ENCODE assay signal across 33 cellular contexts in genomic region chr19:35273686-35274259, GRCh38. TPM values are rescaled to one million over a fixed set of nuclear protein-coding genes. Genes with fewer than 3 reads are reported as not detected.
DNase-seq lines count a peak whose midpoint lies in the region; ATAC-seq and TF ChIP-seq lines count a peak whose summit lies in the region.
"Had no signal": no experiment of that assay in that cellular context is flagged by ENCODE, and none has a peak within 500 bp of the region (broad histone marks: within the 10 kb centered on the region; RNA-seq: fewer than 3 reads in every experiment).

No MANE protein-coding gene starts in this region.

- ATAC-seq in CD4-positive, alpha-beta T cell (ENCODE audit: poor library complexity): no peak
- ATAC-seq: body of pancreas, gastroesophageal sphincter, GM23338, left cardiac atrium had no signal

- peaks cover 84% of the 10 kb centered on the region for H3K36me3 Mint-ChIP-seq in CD4-positive, alpha-beta T cell (ENCODE audit: low read depth)
- H3K36me3 Mint-ChIP-seq in nephron (ENCODE audit: low read depth): peaks cover 56% of the 10 kb centered on the region

- no peak overlapping the region for H3K4me3 ChIP-seq in foreskin fibroblast (ENCODE audit: low read depth in 1 of 2, low read length in 2 of 2)
- H3K4me3 ChIP-seq: adrenal gland; BLaER1 treated with 17β-estradiol and CSF1 and Interleukin-3, amounts not matched to agents 10 nM and 100 nM; body of pancreas; gastroesophageal sphincter; GM23338; sigmoid colon; SJCRH30; testis had no signal

- H3K9me3 ChIP-seq in CD4-positive, alpha-beta T cell (ENCODE audit: control insufficient read depth, low read length): no peaks in the 10 kb centered on the region
- H3K9me3 ChIP-seq: adrenal gland; BLaER1 treated with 17β-estradiol and CSF1 and Interleukin-3, amounts not matched to agents 10 nM and 100 nM; body of pancreas; gastroesophageal sphincter; neutrophil; sigmoid colon; SJCRH30; testis had no signal

- no peak for TF ChIP-seq CTCF in CD4-positive, alpha-beta T cell (IDR thresholded peaks at IDR 0.05)
- TF ChIP-seq CTCF in nephron (IDR thresholded peaks at IDR 0.05; ENCODE audit: unreplicated experiment in 3 of 3): no peak
- TF ChIP-seq CTCF in foreskin fibroblast (IDR thresholded peaks at IDR 0.05; ENCODE audit: low read depth, low read length): no peak

- H3K9me3 Mint-ChIP-seq in CD4-positive, alpha-beta T cell: no peaks in the 10 kb centered on the region
- H3K9me3 Mint-ChIP-seq in nephron: no peaks in the 10 kb centered on the region
- H3K9me3 Mint-ChIP-seq: activated CD4-positive, alpha-beta memory T cell treated with anti-CD3 and anti-CD28 coated beads, Interleukin-2, amount 10 ng/mL, durations not matched to agents 7 days and 5 days; activated naive CD4-positive, alpha-beta T cell treated with anti-CD3 and anti-CD28 coated beads, Interleukin-2, amount 10 ng/mL, durations not matched to agents 7 days and 5 days; GM23338; memory B cell had no signal

- H3K27ac Mint-ChIP-seq in CD4-positive, alpha-beta T cell: peak overlapping the region; percentile 82
- H3K27ac Mint-ChIP-seq in nephron: peak overlapping the region in 2 of 3 experiments; percentile 17 to 18
- H3K27ac Mint-ChIP-seq: activated CD4-positive, alpha-beta memory T cell treated with anti-CD3 and anti-CD28 coated beads, Interleukin-2, amount 10 ng/mL, durations not matched to agents 7 days and 5 days; activated naive CD4-positive, alpha-beta T cell treated with anti-CD3 and anti-CD28 coated beads, Interleukin-2, amount 10 ng/mL, durations not matched to agents 7 days and 5 days; GM23338; memory B cell; progenitor cell of endocrine pancreas had no signal

- H3K27me3 ChIP-seq in CD4-positive, alpha-beta T cell (ENCODE audit: control insufficient read depth, insufficient read depth, low read length): no peaks in the 10 kb centered on the region
- H3K27me3 ChIP-seq: adrenal gland; BLaER1 treated with 17β-estradiol and CSF1 and Interleukin-3, amounts not matched to agents 10 nM and 100 nM; body of pancreas; gastroesophageal sphincter; neutrophil; sigmoid colon; SJCRH30; testis had no signal

- intact Hi-C loops in CD4-positive, alpha-beta T cell (cut with DNase I, micrococcal nuclease): loop anchor here in 1 of 2 experiments (5.0 kb wide), 1 partner anchor 224 kb away; no protein-coding TSS in a partner anchor

- DNase-seq in CD1c-positive myeloid dendritic cell (ENCODE audit: extremely low spot score): peak; percentile 47
- no peak for DNase-seq in CD4-positive, alpha-beta T cell
- DNase-seq in GM03348 (ENCODE audit: low spot score): no peak
- no peak for DNase-seq in SIG-M5 treated with dmso at 0.1 percent for 504 hours (lab: John Stamatoyannopoulos, UW; ENCODE audit: unreplicated experiment)
- DNase-seq in foreskin fibroblast: no peak
- no peak for DNase-seq in middle frontal gyrus (ENCODE audit: extremely low spot score, low spot score)
- DNase-seq: activated CD4-positive, alpha-beta memory T cell treated with anti-CD3 and anti-CD28 coated beads, Interleukin-2, amount 10 ng/mL, durations not matched to agents 7 days and 5 days; activated CD8-positive, alpha-beta memory T cell treated with anti-CD3 and anti-CD28 coated beads, Interleukin-2, amount 50 U/mL, for 4 hours; activated naive CD4-positive, alpha-beta T cell treated with anti-CD3 and anti-CD28 coated beads, Interleukin-2, amount 10 ng/mL, durations not matched to agents 7 days and 5 days; adrenal gland; body of pancreas; left cardiac atrium; NCI-H1092; NCI-H1694; NCI-H446 treated with DMSO at 0.1 percent for 48 hours; NCI-H82; sigmoid colon; SJCRH30; stimulated activated CD4-positive, alpha-beta T cell treated with anti-CD3 and anti-CD28 coated beads, Interleukin-12 subunit alpha, Interleukin-12 subunit beta, amount 100 ng/mL, for 4 hours; stimulated activated CD4-positive, alpha-beta T cell treated with anti-CD3 and anti-CD28 coated beads, Interleukin-4, amount 100 ng/mL, for 24 hours; testis had no signal

- H3K4me1 Mint-ChIP-seq in CD4-positive, alpha-beta T cell (ENCODE audit: low read depth): peaks cover 21% of the 10 kb centered on the region
- no peaks in the 10 kb centered on the region for H3K4me1 Mint-ChIP-seq in nephron
- H3K4me1 Mint-ChIP-seq: GM23338 had no signal

- CTCF ChIA-PET in CD4-positive, alpha-beta T cell (lab: Charles Lee): no interaction called here

- POLR2A ChIA-PET in CD4-positive, alpha-beta T cell (lab: Charles Lee): interaction anchor here (1.1 to 1.5 kb wide), 3 partner anchors 16 to 56 kb away, joined by 3 to 5 read pairs (median 3); no protein-coding TSS in a partner anchor

- peak overlapping the region; percentile 50 for H3K4me3 Mint-ChIP-seq in CD4-positive, alpha-beta T cell
- peak overlapping the region; percentile 29 to 65 (median 64) for H3K4me3 Mint-ChIP-seq in nephron
- H3K4me3 Mint-ChIP-seq: activated CD4-positive, alpha-beta memory T cell treated with anti-CD3 and anti-CD28 coated beads, Interleukin-2, amount 10 ng/mL, durations not matched to agents 7 days and 5 days; activated naive CD4-positive, alpha-beta T cell treated with anti-CD3 and anti-CD28 coated beads, Interleukin-2, amount 10 ng/mL, durations not matched to agents 7 days and 5 days; GM23338 had no signal

- H3K27ac ChIP-seq in CD4-positive, alpha-beta T cell (ENCODE audit: low read depth, low read length): no peak overlapping the region
- peak overlapping the region; percentile 63 for H3K27ac ChIP-seq in angular gyrus (ENCODE audit: low read depth, low read length)
- H3K27ac ChIP-seq: adrenal gland, body of pancreas, gastroesophageal sphincter, neutrophil, sigmoid colon, SJCRH30, testis had no signal

- no peaks in the 10 kb centered on the region for H3K27me3 Mint-ChIP-seq in CD4-positive, alpha-beta T cell
- H3K27me3 Mint-ChIP-seq in nephron (ENCODE audit: low read depth): no peaks in the 10 kb centered on the region
- H3K27me3 Mint-ChIP-seq: activated CD4-positive, alpha-beta memory T cell treated with anti-CD3 and anti-CD28 coated beads, Interleukin-2, amount 10 ng/mL, durations not matched to agents 7 days and 5 days; activated naive CD4-positive, alpha-beta T cell treated with anti-CD3 and anti-CD28 coated beads, Interleukin-2, amount 10 ng/mL, durations not matched to agents 7 days and 5 days; memory B cell; progenitor cell of endocrine pancreas had no signal

RNA-seq across cellular contexts. Expression of gene USF2, which starts 5.0 kb away (rescaled TPM):
- total RNA-seq in CD4-positive, alpha-beta T cell: 100 to 1,000 TPM; 335 to 344 TPM

RNA-seq across cellular contexts. Expression of gene HAMP, which starts 8.6 kb away (rescaled TPM):
- total RNA-seq in CD4-positive, alpha-beta T cell: 1 to 10 TPM; 1.5 to 1.6 TPM
- total RNA-seq: body of pancreas, Daoy, fibroblast of lung, gastroesophageal sphincter, GM23338, LHCN-M2, testis, urinary bladder had no signal

RNA-seq across cellular contexts. Expression of gene MAG, which starts 18.2 kb away (rescaled TPM):
- total RNA-seq in CD4-positive, alpha-beta T cell: not detected
- total RNA-seq: activated CD4-positive, alpha-beta memory T cell treated with anti-CD3 and anti-CD28 coated beads, Interleukin-2, amount 10 ng/mL, durations not matched to agents 7 days and 5 days; Daoy; left cardiac atrium; LHCN-M2 had no signal

RNA-seq across cellular contexts. Expression of gene LSR, which starts 25.0 kb away (rescaled TPM):
- 10 to 100 TPM; 45.0 to 47.9 TPM for total RNA-seq in CD4-positive, alpha-beta T cell

RNA-seq across cellular contexts. Expression of gene FAM187B, which starts 45.2 kb away (rescaled TPM):
- total RNA-seq in CD4-positive, alpha-beta T cell: not detected
- total RNA-seq: activated CD4-positive, alpha-beta memory T cell treated with anti-CD3 and anti-CD28 coated beads, Interleukin-2, amount 10 ng/mL, durations not matched to agents 7 days and 5 days; body of pancreas; Daoy; fibroblast of lung; gastroesophageal sphincter; GM23338; left cardiac atrium; LHCN-M2; progenitor cell of endocrine pancreas; sigmoid colon; SJCRH30; urinary bladder had no signal
